In the genomic region with DNA sequence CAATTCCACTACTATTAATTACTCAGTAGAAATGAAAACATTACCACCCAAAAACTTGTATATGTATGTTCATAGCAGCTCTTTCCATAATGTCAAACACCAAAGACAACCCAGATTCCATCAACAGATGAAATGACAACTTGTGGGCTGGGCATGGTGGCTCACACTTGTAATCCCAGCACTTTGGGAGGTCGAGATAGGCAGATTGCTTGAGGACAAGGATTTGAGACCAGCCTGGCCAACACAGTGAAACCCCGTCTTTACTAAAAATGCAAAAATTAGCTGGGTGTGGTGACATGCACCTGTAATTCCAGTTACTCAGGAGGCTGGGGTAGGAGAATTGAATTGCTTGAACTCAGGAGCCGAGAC, we compare ENCODE assay signal across 1 cellular context.
TF ChIP-seq lines count a peak whose summit lies in the region.

No MANE protein-coding gene starts in this region.

TF ChIP-seq in endothelial cell of umbilical vein, 7 proteins besides CTCF, POLR2A, EP300 and RAD21 (continued from another document):
- no peak for TF ChIP-seq MAX (IDR thresholded peaks at IDR 0.05; ENCODE audit: insufficient read depth, insufficient read length)
